Comparison of ENCODE assay signal across 24 cellular contexts in the genomic region with DNA sequence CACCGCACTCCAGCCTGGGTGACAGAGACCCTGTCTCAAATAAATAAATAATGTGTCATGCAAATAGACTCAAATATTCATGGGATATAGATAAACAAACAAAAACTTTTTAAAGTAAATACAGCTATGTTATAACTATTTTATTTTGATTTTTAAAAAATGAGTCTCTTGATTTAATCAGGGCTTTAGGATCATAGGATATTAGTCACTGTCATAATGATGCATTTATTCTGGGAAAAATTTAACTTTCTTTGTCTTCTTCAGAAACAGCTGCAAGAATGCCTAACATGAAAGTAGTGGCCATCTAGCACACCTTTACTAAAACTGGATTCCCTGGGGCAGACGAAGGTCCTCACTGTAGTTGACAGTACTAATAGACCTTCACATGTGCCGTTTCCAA.
"Had no signal": no experiment of that assay in that cellular context is flagged by ENCODE, and none has a peak within 500 bp of the region (broad histone marks: within the 10 kb centered on the region; RNA-seq: fewer than 3 reads in every experiment).

No MANE protein-coding gene starts in this region.

- H3K36me3 ChIP-seq: colonic mucosa, esophagus muscularis mucosa, esophagus squamous epithelium, gastrocnemius medialis, gastroesophageal sphincter, heart left ventricle, heart right ventricle had no signal

- DNase-seq: colonic mucosa; cortex of kidney; dermis blood vessel endothelial cell; dorsolateral prefrontal cortex; effector CD4-positive, alpha-beta T cell; effector CD8-positive, alpha-beta T cell; effector memory CD4-positive, alpha-beta T cell; effector memory CD8-positive, alpha-beta T cell; endodermal cell; erythroblast; esophagus squamous epithelium; foreskin fibroblast; foreskin keratinocyte; foreskin melanocyte; gastrocnemius medialis; glutamatergic neuron; head of caudate nucleus; heart left ventricle; heart right ventricle had no signal

- H3K27ac ChIP-seq: colonic mucosa, coronary artery, dorsolateral prefrontal cortex, epithelial cell of prostate, esophagus muscularis mucosa, esophagus squamous epithelium, foreskin keratinocyte, gastrocnemius medialis, gastroesophageal sphincter, heart left ventricle, heart right ventricle had no signal

- H3K9me3 ChIP-seq: colonic mucosa, esophagus muscularis mucosa, esophagus squamous epithelium, gastrocnemius medialis, gastroesophageal sphincter, heart left ventricle, heart right ventricle had no signal

- H3K4me3 ChIP-seq: colonic mucosa, coronary artery, dorsolateral prefrontal cortex, esophagus muscularis mucosa, esophagus squamous epithelium, gastrocnemius medialis, gastroesophageal sphincter, heart left ventricle, heart right ventricle had no signal

- H3K27me3 ChIP-seq: colonic mucosa, dorsolateral prefrontal cortex, esophagus muscularis mucosa, esophagus squamous epithelium, foreskin keratinocyte, gastrocnemius medialis, gastroesophageal sphincter, heart left ventricle, heart right ventricle had no signal

- H3K4me1 ChIP-seq: colonic mucosa, esophagus squamous epithelium, gastrocnemius medialis had no signal

- ATAC-seq: effector memory CD8-positive, alpha-beta T cell; esophagus mucosa; foreskin keratinocyte; gastrocnemius medialis; gastroesophageal sphincter; heart left ventricle; heart right ventricle had no signal
